In genomic region chr19:48609571-48610108, GRCh38 we compare ENCODE assay signal across 21 cellular contexts. TPM values are rescaled to one million over a fixed set of nuclear protein-coding genes. Genes with fewer than 3 reads are reported as not detected.
DNase-seq lines count a peak whose midpoint lies in the region; ATAC-seq and TF ChIP-seq lines count a peak whose summit lies in the region.
"Had no signal": no experiment of that assay in that cellular context is flagged by ENCODE, and none has a peak within 500 bp of the region (broad histone marks: within the 10 kb centered on the region; RNA-seq: fewer than 3 reads in every experiment).

No MANE protein-coding gene starts in this region.

- TF ChIP-seq CTCF in H9 (conservative IDR thresholded peaks at IDR 0.05): no peak
- no peak for TF ChIP-seq CTCF in OCI-LY3 (IDR thresholded peaks at IDR 0.05; ENCODE audit: low read depth, low read length)
- TF ChIP-seq CTCF in neural crest cell (conservative IDR thresholded peaks at IDR 0.05): no peak
- no peak for TF ChIP-seq CTCF in Calu3 (IDR thresholded peaks at IDR 0.05; ENCODE audit: unreplicated experiment)
- TF ChIP-seq CTCF in PC-3 (conservative IDR thresholded peaks at IDR 0.05; ENCODE audit: low read depth, low read length): no peak

- no peak overlapping the region for H4K8ac ChIP-seq in H9 (replicated peaks; ENCODE audit: insufficient read length, low read depth, low read length)

- H3K27me3 ChIP-seq in BLaER1: no peaks in the 10 kb centered on the region
- no peaks in the 10 kb centered on the region for H3K27me3 ChIP-seq in H9 (ENCODE audit: insufficient read depth, low read length)
- H3K27me3 ChIP-seq in OCI-LY3 (ENCODE audit: low read depth, low read length): no peaks in the 10 kb centered on the region
- no peaks in the 10 kb centered on the region for H3K27me3 ChIP-seq in PC-3 (ENCODE audit: low read length)
- H3K27me3 ChIP-seq: BE2C had no signal

- H3K9me3 ChIP-seq in BLaER1: no peaks in the 10 kb centered on the region
- no peaks in the 10 kb centered on the region for H3K9me3 ChIP-seq in H9 (ENCODE audit: control insufficient read depth, low read depth, low read length)
- no peaks in the 10 kb centered on the region for H3K9me3 ChIP-seq in OCI-LY3 (ENCODE audit: insufficient read depth, low read length)
- no peaks in the 10 kb centered on the region for H3K9me3 ChIP-seq in PC-3 (ENCODE audit: low read length)
- H3K9me3 ChIP-seq: A549, BE2C, Caco-2 had no signal

- H3K4me3 ChIP-seq in BLaER1 (no peak overlapping the region), OCI-LY3 (ENCODE audit: low read length) (no peak overlapping the region), PC-3 (ENCODE audit: low read length) (no peak overlapping the region)
- H3K4me3 ChIP-seq: A549, GM12878 had no signal

- POLR2A ChIA-PET in PC-3 (lab: Charles Lee; ENCODE audit: unreplicated experiment): no interaction called here

- H2BK12ac ChIP-seq in H9 (ENCODE audit: insufficient read length, low read depth, low read length): no peak overlapping the region

- H2AK5ac ChIP-seq in H9 (ENCODE audit: insufficient read length, low read length): no peak overlapping the region

- H4K20me1 ChIP-seq in BLaER1 (peaks cover 12% of the 10 kb centered on the region), H9 (ENCODE audit: control insufficient read depth, insufficient read depth, insufficient read length) (no peaks in the 10 kb centered on the region), OCI-LY3 (ENCODE audit: insufficient read depth, low read length) (0 out of 2 replicates have a peak, but pooled peaks cover 6% of the 10 kb centered on the region), PC-3 (ENCODE audit: low read length) (no peaks in the 10 kb centered on the region)

- no peak overlapping the region for H4K91ac ChIP-seq in H9 (ENCODE audit: insufficient read length, low read depth, low read length)

- peaks cover 27% of the 10 kb centered on the region for H3K4me1 ChIP-seq in BLaER1
- peaks cover 3% of the 10 kb centered on the region; the same call in 1 of the 2 replicates for H3K4me1 ChIP-seq in H9 (ENCODE audit: insufficient read depth, low read length)
- peaks cover 14% of the 10 kb centered on the region for H3K4me1 ChIP-seq in OCI-LY3 (ENCODE audit: low read length)
- no peaks in the 10 kb centered on the region for H3K4me1 ChIP-seq in PC-3 (ENCODE audit: insufficient read depth, low read length)

- no peak overlapping the region for H3T11ph ChIP-seq in H9 (ENCODE audit: low read length)

- no peak for ATAC-seq in PC-3

- H3K27me3 Mint-ChIP-seq in H9 (ENCODE audit: low read depth) (no peaks in the 10 kb centered on the region; the same call in 1 of the 2 replicates), neural crest cell (ENCODE audit: low read depth) (peaks cover 9% of the 10 kb centered on the region), Calu3 (ENCODE audit: unreplicated experiment) (no peaks in the 10 kb centered on the region)
- H3K27me3 Mint-ChIP-seq: CD4-positive, CD25-positive, alpha-beta regulatory T cell had no signal

- peak overlapping the region; percentile 70 for H3K4me2 ChIP-seq in BLaER1
- H3K4me2 ChIP-seq in H9 (ENCODE audit: insufficient read depth, insufficient read length, low read length): no peak overlapping the region
- peak overlapping the region; percentile 84 for H3K4me2 ChIP-seq in OCI-LY3 (ENCODE audit: low read length)
- H3K4me2 ChIP-seq in PC-3 (ENCODE audit: low read length): no peak overlapping the region

- H3K36me3 ChIP-seq in BLaER1: peaks cover 18% of the 10 kb centered on the region
- H3K36me3 ChIP-seq in OCI-LY3 (replicated peaks; ENCODE audit: low read depth, low read length): no peaks in the 10 kb centered on the region
- no peaks in the 10 kb centered on the region for H3K36me3 ChIP-seq in PC-3 (ENCODE audit: low read depth, low read length)

- H3K4me3 Mint-ChIP-seq in H9: no peak overlapping the region
- peak overlapping the region; percentile 15 for H3K4me3 Mint-ChIP-seq in neural crest cell
- H3K4me3 Mint-ChIP-seq in Calu3 (ENCODE audit: low read depth, unreplicated experiment): no peak overlapping the region
- H3K4me3 Mint-ChIP-seq: CD8-positive, alpha-beta T cell had no signal

- CTCF ChIA-PET in Calu3 (lab: Charles Lee) (interaction anchor here (0.6 to 1.8 kb wide), 7 partner anchors 9 to 276 kb away, joined by 3 to 13 read pairs (median 5); partner anchors contain the start of genes RPL18 and SPHK2), PC-3 (lab: Charles Lee) (interaction anchor here (0.7 to 1.0 kb wide), 2 partner anchors 25 to 56 kb away, joined by 4 to 5 read pairs; no protein-coding TSS in a partner anchor)

- no peak overlapping the region for H2BK15ac ChIP-seq in H9 (ENCODE audit: low read depth, low read length)

- no peak overlapping the region for H3K9ac ChIP-seq in BLaER1
- no peak overlapping the region for H3K9ac ChIP-seq in H9 (ENCODE audit: extremely low read depth, insufficient read length, low read length)
- H3K9ac ChIP-seq in OCI-LY3 (ENCODE audit: low read length): no peak overlapping the region
- no peak overlapping the region for H3K9ac ChIP-seq in PC-3 (ENCODE audit: low read length)

- H3K18ac ChIP-seq in H9 (ENCODE audit: insufficient read length, low read depth, low read length): no peak overlapping the region

- no peaks in the 10 kb centered on the region for H3F3A ChIP-seq in PC-3 (ENCODE audit: low read length, unreplicated experiment)

- no peak overlapping the region for H4K5ac ChIP-seq in H9 (ENCODE audit: insufficient read length, low read depth, low read length)

- H3K4me1 Mint-ChIP-seq in H9 (peaks cover 11 to 15% of the 10 kb centered on the region in 2 experiments), neural crest cell (peaks cover 14% of the 10 kb centered on the region), Calu3 (ENCODE audit: low read depth, unreplicated experiment) (peaks cover 14% of the 10 kb centered on the region)

- H2BK20ac ChIP-seq in H9 (ENCODE audit: low read depth, low read length, poor library complexity, severe bottlenecking): no peak overlapping the region

- intact Hi-C loops in Calu3 (cut with micrococcal nuclease; ENCODE audit: unreplicated experiment) (no loop called here), PC-3 (cut with micrococcal nuclease) (no loop called here)

- no peak overlapping the region for H3K23ac ChIP-seq in H9 (ENCODE audit: insufficient read length, low read depth, low read length)

- no peaks in the 10 kb centered on the region for H3K23me2 ChIP-seq in H9 (ENCODE audit: insufficient read length, low read depth, low read length, poor library complexity, severe bottlenecking)

- no peak overlapping the region for H3K14ac ChIP-seq in H9 (ENCODE audit: insufficient read depth, low read length)

- H3K9me3 Mint-ChIP-seq in H9: no peaks in the 10 kb centered on the region; a peak in 1 of 5 replicates
- no peaks in the 10 kb centered on the region for H3K9me3 Mint-ChIP-seq in neural crest cell
- no peaks in the 10 kb centered on the region for H3K9me3 Mint-ChIP-seq in Calu3 (ENCODE audit: low read depth, unreplicated experiment)
- H3K9me3 Mint-ChIP-seq: CD4-positive, CD25-positive, alpha-beta regulatory T cell; CD8-positive, alpha-beta T cell had no signal

- H3K27ac ChIP-seq in BLaER1 (peak overlapping the region; percentile 67), H9 (ENCODE audit: insufficient read length, low read depth, low read length) (no peak overlapping the region), OCI-LY3 (ENCODE audit: low read length) (peak overlapping the region; percentile 47; the same call in 1 of the 2 replicates), PC-3 (ENCODE audit: low read length) (no peak overlapping the region)
- H3K27ac ChIP-seq: C4-2B had no signal

- no peak overlapping the region for H3K56ac ChIP-seq in H9 (ENCODE audit: insufficient read length, low read depth, low read length)

- H3K36me3 Mint-ChIP-seq in H9 (ENCODE audit: insufficient read depth in 1 of 3, low read depth in 3 of 3): peaks cover 5 to 20% (median 11%) of the 10 kb centered on the region in 3 experiments; a peak in 5 of 7 replicates
- H3K36me3 Mint-ChIP-seq in neural crest cell (ENCODE audit: low read depth): peaks cover 5% of the 10 kb centered on the region
- peaks cover 22% of the 10 kb centered on the region for H3K36me3 Mint-ChIP-seq in Calu3 (ENCODE audit: insufficient read depth, unreplicated experiment)

- H2AFZ ChIP-seq in H9 (ENCODE audit: low read length): no peak overlapping the region
- no peak overlapping the region for H2AFZ ChIP-seq in OCI-LY3 (ENCODE audit: low read depth, low read length)
- no peak overlapping the region for H2AFZ ChIP-seq in PC-3 (ENCODE audit: low read length)

- H2BK5ac ChIP-seq in H9 (ENCODE audit: insufficient read length, low read length): no peak overlapping the region

- H3K4ac ChIP-seq in H9 (ENCODE audit: low read depth, low read length): no peak overlapping the region

- no peaks in the 10 kb centered on the region for H3K9me2 ChIP-seq in PC-3 (replicated peaks; ENCODE audit: low read length)

- H3K79me2 ChIP-seq in H9 (ENCODE audit: insufficient read depth, low read length): no peaks in the 10 kb centered on the region
- H3K79me2 ChIP-seq in OCI-LY3 (ENCODE audit: low read length): no peaks in the 10 kb centered on the region
- H3K79me2 ChIP-seq in PC-3 (ENCODE audit: low read length): no peaks in the 10 kb centered on the region

- BruUV-seq in Calu3 (replicated peaks; lab: Mats Ljungman, UMichigan) (no TSS peak), PC-3 (replicated peaks; lab: Mats Ljungman, UMichigan) (no TSS peak)

- H3K79me1 ChIP-seq in H9 (ENCODE audit: insufficient read depth, low read depth, low read length, poor library complexity, severe bottlenecking): no peaks in the 10 kb centered on the region

- DNase-seq in H9 (peak; percentile 26), neural crest cell (ENCODE audit: low read depth, low spot score) (no peak), Calu3 (no peak), LoVo (ENCODE audit: low spot score) (no peak), NCI-H2196 treated with DMSO at 0.1 percent for 48 hours (lab: John Stamatoyannopoulos, UW; ENCODE audit: unreplicated experiment) (no peak), PC-3 (no peak)
- DNase-seq: 8988T; ACHN; BE2C; Caco-2; CD4-positive, CD25-positive, alpha-beta regulatory T cell; CD8-positive, alpha-beta T cell; DMS 273 treated with DMSO at 0.1 percent for 48 hours; DMS79; GDM1; HCEC 1CT had no signal

- no CpG with 5 or more reads among the region's 20 CpGs for WGBS in H9 (ENCODE audit: extremely low coverage, insufficient read length, low lambda C conversion rate)

- H2BK120ac ChIP-seq in H9 (ENCODE audit: low read depth, low read length, poor library complexity, severe bottlenecking): no peak overlapping the region

- no peak overlapping the region for H3K27ac Mint-ChIP-seq in H9
- no peak overlapping the region for H3K27ac Mint-ChIP-seq in neural crest cell (ENCODE audit: unreplicated experiment)
- H3K27ac Mint-ChIP-seq in Calu3 (ENCODE audit: unreplicated experiment): no peak overlapping the region
- H3K27ac Mint-ChIP-seq: CD4-positive, CD25-positive, alpha-beta regulatory T cell; CD8-positive, alpha-beta T cell had no signal

RNA-seq across cellular contexts. Expression of gene SPACA4, which starts 3.1 kb away (rescaled TPM):
- total RNA-seq in H9 (2021) (not detected in 2 replicates), neural crest cell (not detected in 2 replicates), Calu3 (2022) (not detected in 2 replicates), PC-3 (2014; rRNA removed) (not detected in 2 replicates)
- total RNA-seq: Caco-2; CD4-positive, CD25-positive, alpha-beta regulatory T cell; CD8-positive, alpha-beta T cell; GM12878 had no signal

RNA-seq across cellular contexts. Expression of gene FAM83E, which starts 5.2 kb away (rescaled TPM):
- 9.2 and 9.5 TPM in 2 replicates for total RNA-seq in H9 (2021)
- total RNA-seq in neural crest cell: 5.9 and 6.1 TPM in 2 replicates
- total RNA-seq in Calu3 (2022): 8.2 and 13.3 TPM in 2 replicates
- total RNA-seq in PC-3 (2014; rRNA removed): 4.6 and 4.7 TPM in 2 replicates

RNA-seq across cellular contexts. Expression of gene RPL18, which starts 9.3 kb away (rescaled TPM):
- total RNA-seq in H9 (2021) (1,855 and 1,874 TPM in 2 replicates), neural crest cell (1,772 and 1,774 TPM in 2 replicates), Calu3 (2022) (1,224 and 1,339 TPM in 2 replicates), PC-3 (2014; rRNA removed) (1,237 and 1,503 TPM in 2 replicates)

RNA-seq across cellular contexts. Expression of gene SPHK2, which starts 9.7 kb away (rescaled TPM):
- 55.0 and 57.2 TPM in 2 replicates for total RNA-seq in H9 (2021)
- 48.5 and 50.3 TPM in 2 replicates for total RNA-seq in neural crest cell
- total RNA-seq in Calu3 (2022): 20.5 and 24.2 TPM in 2 replicates
- total RNA-seq in PC-3 (2014; rRNA removed): 8.5 and 8.6 TPM in 2 replicates

RNA-seq across cellular contexts. Expression of gene DBP, which starts 27.5 kb away (rescaled TPM):
- 11.4 and 12.6 TPM in 2 replicates for total RNA-seq in H9 (2021)
- total RNA-seq in neural crest cell: 4.9 and 5.2 TPM in 2 replicates
- total RNA-seq in Calu3 (2022): 4.3 and 4.9 TPM in 2 replicates
- 9.0 and 12.2 TPM in 2 replicates for total RNA-seq in PC-3 (2014; rRNA removed)

Comparison
In these comparisons a context has a peak if more than half of its experiments do, and no peak if none do; other contexts are left out.
1. H3K27ac ChIP-seq: peak in BLaER1 (single experiment) and OCI-LY3 (single experiment); none in H9 (single experiment) and PC-3 (single experiment).
2. H3K4me2 ChIP-seq: peak in BLaER1 (single experiment) and OCI-LY3 (single experiment); none in H9 (single experiment) and PC-3 (single experiment).